8 cellular contexts compared by ENCODE assay signal in genomic region chr17:76528528-76529223, GRCh38. TPM values are rescaled to one million over a fixed set of nuclear protein-coding genes. Genes with fewer than 3 reads are reported as not detected.
A peak's percentile ranks its signal among the peaks of the same experiment; 100 is the strongest.
DNase-seq lines count a peak whose midpoint lies in the region; ATAC-seq and TF ChIP-seq lines count a peak whose summit lies in the region.

No MANE protein-coding gene starts in this region.

- H3K4me3 ChIP-seq in fibroblast of the aortic adventitia (ENCODE audit: low read depth, low read length) (peak overlapping the region; percentile 40), rectal smooth muscle tissue (ENCODE audit: low read length) (peak overlapping the region; percentile 4), endodermal cell (ENCODE audit: low read length) (no peak overlapping the region)

- no peaks in the 10 kb centered on the region for H3K9me3 Mint-ChIP-seq in endodermal cell

- peak overlapping the region; percentile 60 for H3K4me3 Mint-ChIP-seq in T-helper 17 cell
- H3K4me3 Mint-ChIP-seq in endodermal cell: no peak overlapping the region

- H3K9me3 ChIP-seq in T-helper 17 cell (ENCODE audit: control insufficient read depth, low read length, poor library complexity, severe bottlenecking) (no peaks in the 10 kb centered on the region), endodermal cell (ENCODE audit: control insufficient read depth, low read length) (no peaks in the 10 kb centered on the region)

- H3K27me3 ChIP-seq in rectal smooth muscle tissue (ENCODE audit: control insufficient read depth, insufficient read depth, low read length): no peaks in the 10 kb centered on the region
- no peaks in the 10 kb centered on the region for H3K27me3 ChIP-seq in endodermal cell (ENCODE audit: control insufficient read depth, insufficient read depth, low read length, poor library complexity, severe bottlenecking)

- peaks cover 8% of the 10 kb centered on the region for H3K4me1 Mint-ChIP-seq in T-helper 17 cell
- H3K4me1 Mint-ChIP-seq in endodermal cell: peaks cover 11% of the 10 kb centered on the region

- peak overlapping the region; percentile 73 for H3K27ac ChIP-seq in rectal smooth muscle tissue (ENCODE audit: low read depth, low read length)
- H3K27ac ChIP-seq in endodermal cell (ENCODE audit: low read depth, low read length): no peak overlapping the region

- H3K27me3 Mint-ChIP-seq in T-helper 17 cell: peaks cover 6% of the 10 kb centered on the region
- H3K27me3 Mint-ChIP-seq in endodermal cell (ENCODE audit: insufficient read depth): peaks cover 7% of the 10 kb centered on the region

- H3K4me1 ChIP-seq in rectal smooth muscle tissue (ENCODE audit: control insufficient read depth, insufficient read depth, low read length) (peaks cover 19% of the 10 kb centered on the region), endodermal cell (ENCODE audit: control insufficient read depth, insufficient read depth, low read length) (no peaks in the 10 kb centered on the region)

- 89% methylated on average over 17 to 31 of the region's 31 CpGs for WGBS in endodermal cell (ENCODE audit: insufficient coverage in 1 of 2, insufficient read length in 1 of 2), 2 experiments

- H3K27ac Mint-ChIP-seq in T-helper 17 cell (no peak overlapping the region), endodermal cell (no peak overlapping the region)

- no peak for TF ChIP-seq CTCF in fibroblast of the aortic adventitia (IDR thresholded peaks at IDR 0.05; ENCODE audit: insufficient read depth, low read length)
- no peak for TF ChIP-seq CTCF in GM10266 (IDR thresholded peaks at IDR 0.05; ENCODE audit: control insufficient read depth, insufficient read depth, low read depth, missing control alignments)
- no peak for TF ChIP-seq CTCF in endodermal cell (conservative IDR thresholded peaks at IDR 0.05)

- DNase-seq in COLO829 (ENCODE audit: low spot score) (peak; percentile 40), T-helper 17 cell (no peak), fibroblast of the aortic adventitia (ENCODE audit: low read depth) (peak; percentile 81), GM10266 (ENCODE audit: extremely low spot score) (no peak), endodermal cell (no peak), SHP77 treated with DMSO at 0.1 percent for 48 hours (lab: John Stamatoyannopoulos, UW) (no peak)
- no peak for DNase-seq in stimulated activated CD4-positive, alpha-beta T cell treated with anti-CD3 and anti-CD28 coated beads, Interleukin-12 subunit alpha, Interleukin-12 subunit beta, amount 100 ng/mL, for 4 hours

- ATAC-seq in T-helper 17 cell: no peak

- H3K36me3 Mint-ChIP-seq in T-helper 17 cell (ENCODE audit: low read depth) (no peaks in the 10 kb centered on the region), endodermal cell (ENCODE audit: low read depth) (no peaks in the 10 kb centered on the region)

- no peaks in the 10 kb centered on the region for H3K36me3 ChIP-seq in rectal smooth muscle tissue (ENCODE audit: control insufficient read depth, insufficient read depth, low read length)
- no peaks in the 10 kb centered on the region for H3K36me3 ChIP-seq in endodermal cell (ENCODE audit: control insufficient read depth, insufficient read depth, low read length)

- H3K9ac ChIP-seq in rectal smooth muscle tissue (ENCODE audit: low read length) (no peak overlapping the region), endodermal cell (ENCODE audit: extremely low read depth, low read length, poor library complexity, severe bottlenecking) (no peak overlapping the region)

RNA-seq across cellular contexts. Expression of gene CYGB, which starts 8.8 kb away (rescaled TPM):
- total RNA-seq in T-helper 17 cell: not detected
- total RNA-seq in fibroblast of the aortic adventitia (ENCODE audit: low replicate concordance): 25.9 and 35.2 TPM in 2 replicates
- total RNA-seq in endodermal cell: 1 to 10 TPM; 2.0 to 3.4 TPM
- polyA plus RNA-seq in endodermal cell (2013, experiment 1 of 2): 3.3 TPM
- 2.3 TPM for polyA plus RNA-seq in endodermal cell (2013, experiment 2 of 2)

RNA-seq across cellular contexts. Expression of gene PRCD, which starts 11.2 kb away (rescaled TPM):
- total RNA-seq in T-helper 17 cell (1 to 10 TPM in 1 of 2 donors, not detected in 1; 1.1 TPM), fibroblast of the aortic adventitia (ENCODE audit: low replicate concordance) (4.2 and 9.4 TPM in 2 replicates), endodermal cell (1 to 10 TPM; 3.2 to 4.8 TPM)
- 0.50 TPM for polyA plus RNA-seq in endodermal cell (2013, experiment 1 of 2)
- 2.2 TPM for polyA plus RNA-seq in endodermal cell (2013, experiment 2 of 2)

RNA-seq across cellular contexts. Expression of gene RHBDF2, which starts 27.5 kb away (rescaled TPM):
- total RNA-seq in T-helper 17 cell: 10 to 100 TPM; 38.3 to 48.7 TPM
- 1.4 and 2.6 TPM in 2 replicates for total RNA-seq in fibroblast of the aortic adventitia (ENCODE audit: low replicate concordance)
- 10 to 100 TPM; 28.5 to 31.1 TPM for total RNA-seq in endodermal cell
- 6.1 TPM for polyA plus RNA-seq in endodermal cell (2013, experiment 1 of 2)
- polyA plus RNA-seq in endodermal cell (2013, experiment 2 of 2): 6.0 TPM

RNA-seq across cellular contexts. Expression of gene ST6GALNAC2, which starts 57.0 kb away (rescaled TPM):
- total RNA-seq in T-helper 17 cell (1 to 10 TPM in 1 of 2 donors, under 1 TPM in 1; 0.68 to 2.2 TPM), fibroblast of the aortic adventitia (ENCODE audit: low replicate concordance) (0.63 TPM in 1 of 2 replicates, not detected in the other), endodermal cell (10 to 100 TPM; 15.1 to 26.9 TPM)
- 3.5 TPM for polyA plus RNA-seq in endodermal cell (2013, experiment 1 of 2)
- polyA plus RNA-seq in endodermal cell (2013, experiment 2 of 2): 3.6 TPM

Comparison
In these comparisons a context has a peak if more than half of its experiments do, and no peak if none do; other contexts are left out.
1. DNase-seq: peak in COLO829 (single experiment) and fibroblast of the aortic adventitia (single experiment); none in T-helper 17 cell (0 of 3), GM10266 (single experiment), endodermal cell (single experiment), stimulated activated CD4-positive, alpha-beta T cell treated with anti-CD3 and anti-CD28 coated beads, Interleukin-12 subunit alpha, Interleukin-12 subunit beta, amount 100 ng/mL, for 4 hours (single experiment) and SHP77 treated with DMSO at 0.1 percent for 48 hours (single experiment).